In the genomic region with DNA sequence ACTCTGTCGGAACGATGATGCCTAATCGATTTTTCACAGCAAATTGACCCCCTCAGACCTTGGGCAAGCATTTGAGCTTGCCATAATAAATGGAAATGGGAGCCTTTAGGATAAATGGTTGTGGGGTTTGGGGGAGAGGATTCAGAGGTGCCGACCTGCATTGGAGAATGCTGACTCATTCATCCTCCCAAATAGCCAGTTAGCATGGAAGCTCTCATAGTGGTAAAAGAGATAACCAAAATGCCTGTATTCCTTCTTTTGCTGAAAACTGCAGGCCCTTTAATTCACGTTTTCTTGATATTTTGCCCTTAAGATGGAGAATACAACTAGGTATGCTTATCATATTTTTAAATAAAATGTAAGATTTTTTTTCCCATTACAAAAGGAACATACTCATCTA, we compare ENCODE assay signal across 18 cellular contexts.
DNase-seq lines count a peak whose midpoint lies in the region; ATAC-seq, FAIRE-seq and TF ChIP-seq lines count a peak whose summit lies in the region.
"Had no signal": no experiment of that assay in that cellular context is flagged by ENCODE, and none has a peak within 500 bp of the region (broad histone marks: within the 10 kb centered on the region; RNA-seq: fewer than 3 reads in every experiment).

No MANE protein-coding gene starts in this region.

- H3K4me1 ChIP-seq in HCT116 (ENCODE audit: control insufficient read depth in 1 of 2, insufficient read depth in 2 of 2, low read length in 2 of 2) (no peaks in the 10 kb centered on the region), H1 (replicated peaks in 1 of 4; ENCODE audit: control insufficient read depth in 3 of 4, insufficient read depth in 4 of 4, low read length in 3 of 4) (no peaks in the 10 kb centered on the region), mesendoderm (ENCODE audit: control insufficient read depth, low read depth, low read length) (no peaks in the 10 kb centered on the region)
- H3K4me1 ChIP-seq: Caco-2 had no signal

- H3K79me2 ChIP-seq in HCT116 (ENCODE audit: insufficient read depth, low read length) = no peaks in the 10 kb centered on the region
- H3K79me2 ChIP-seq in H1 (ENCODE audit: control insufficient read depth in 1 of 2, insufficient read depth in 2 of 2, low read length in 2 of 2) = no peaks in the 10 kb centered on the region
- no peaks in the 10 kb centered on the region for H3K79me2 ChIP-seq in mesendoderm (ENCODE audit: control insufficient read depth, insufficient read depth, low read length)

- H2BK120ac ChIP-seq in H1 (replicated peaks; ENCODE audit: low read depth, low read length) = no peak overlapping the region
- no peak overlapping the region for H2BK120ac ChIP-seq in mesendoderm (ENCODE audit: low read depth, low read length)

- H2BK20ac ChIP-seq in H1 (ENCODE audit: low read length) = no peak overlapping the region

- H3K23me2 ChIP-seq in H1 (ENCODE audit: low read depth, low read length) = no peaks in the 10 kb centered on the region

- H3K36me3 ChIP-seq in HCT116 (ENCODE audit: control insufficient read depth in 1 of 2, insufficient read depth in 2 of 2, low read length in 2 of 2) = no peaks in the 10 kb centered on the region
- no peaks in the 10 kb centered on the region for H3K36me3 ChIP-seq in H1 (ENCODE audit: control insufficient read depth in 2 of 4, insufficient read depth in 4 of 4, low read length in 3 of 4)
- no peaks in the 10 kb centered on the region for H3K36me3 ChIP-seq in mesendoderm (ENCODE audit: control insufficient read depth, insufficient read depth, low read length)

- H2AFZ ChIP-seq in HCT116 (ENCODE audit: low read depth, low read length, poor library complexity, severe bottlenecking) (peak overlapping the region; percentile 64), H1 (ENCODE audit: low read length) (no peak overlapping the region)

- DNase-seq in HCT116 (ENCODE audit: low read depth, low spot score) (no peak), H1 (ENCODE audit: low read depth in 1 of 2, low spot score in 2 of 2) (no peak), mesendoderm (peak; percentile 22), hepatic stellate cell (ENCODE audit: low spot score) (no peak), Right ventricle myocardium superior (no peak)
- DNase-seq: AML-193; Caco-2; CD4-positive, alpha-beta T cell; DMS79 treated with DMSO at 0.1 percent for 48 hours; GF-D8; HCEC 1CT; HFFc6 had no signal

- TF ChIP-seq EP300 in H1 (IDR thresholded peaks at IDR 0.05; ENCODE audit: borderline replicate concordance in 1 of 2, low read depth in 2 of 2, low read length in 2 of 2) = no peak

- 85% methylated on average over 5 of the region's 5 CpGs; no CpG with 5 or more reads in 1 of the 2 experiments for WGBS in H1 (ENCODE audit: extremely low coverage in 1 of 2, insufficient coverage in 1 of 2, insufficient read length in 1 of 2, insufficient replicate concordance in 2 of 2, low coverage in 1 of 2, low lambda C conversion rate in 2 of 2, missing lambda C conversion rate in 1 of 2), 2 experiments
- WGBS in mesendoderm (ENCODE audit: extremely low coverage, insufficient coverage, low lambda C conversion rate) = no CpG with 5 or more reads among the region's 5 CpGs

- CTCF ChIA-PET in HCT116 (lab: Charles Lee) = no interaction called here
- CTCF ChIA-PET in H1 (lab: Charles Lee; ENCODE audit: partially characterized antibody) = interaction anchor here (0.8 kb wide), 1 partner anchor 8 kb away, joined by 3 read pairs; no protein-coding TSS in a partner anchor

- RAD21 ChIA-PET in HCT116 (lab: Charles Lee; ENCODE audit: low non-redundant PET in 1 of 2, low total read pairs in 2 of 2, uncharacterized antibody in 2 of 2, unreplicated experiment in 2 of 2) = no interaction called here

- TF ChIP-seq POLR2A in HCT116 (IDR thresholded peaks at IDR 0.05; ENCODE audit: borderline replicate concordance, extremely low read depth, insufficient read depth, insufficient read length) = no peak
- TF ChIP-seq POLR2A in H1 (IDR thresholded peaks at IDR 0.05; ENCODE audit: control extremely low read depth in 1 of 2, low read depth in 2 of 2, low read length in 2 of 2) = no peak

- TF ChIP-seq CTCF in HCT116 (IDR thresholded peaks at IDR 0.05 in 2 of 3, conservative IDR thresholded peaks at IDR 0.05 in 1 of 3; ENCODE audit: borderline replicate concordance in 1 of 3, insufficient read depth in 1 of 3, low read depth in 2 of 3, low read length in 2 of 3) = no peak
- no peak for TF ChIP-seq CTCF in H1 (IDR thresholded peaks at IDR 0.05; ENCODE audit: control extremely low read depth in 1 of 3, insufficient read depth in 1 of 3, low read depth in 1 of 3, low read length in 3 of 3)

- H4K20me1 ChIP-seq in HCT116 (ENCODE audit: insufficient read depth) = no peaks in the 10 kb centered on the region
- no peaks in the 10 kb centered on the region for H4K20me1 ChIP-seq in H1 (replicated peaks in 1 of 2; ENCODE audit: control insufficient read depth in 1 of 2, insufficient read depth in 2 of 2, low read length in 2 of 2)

- H3K18ac ChIP-seq in H1 (ENCODE audit: extremely low read depth, low read length) (no peak overlapping the region), mesendoderm (ENCODE audit: low read length) (peak overlapping the region; percentile 47)

- no peak overlapping the region for H3K4me3 ChIP-seq in HCT116 (replicated peaks in 1 of 2; ENCODE audit: low read depth in 1 of 2, low read length in 2 of 2)
- no peak overlapping the region for H3K4me3 ChIP-seq in H1 (ENCODE audit: extremely low read depth in 1 of 4, insufficient read depth in 2 of 4, low read depth in 3 of 4, low read length in 4 of 4)
- no peak overlapping the region for H3K4me3 ChIP-seq in mesendoderm (ENCODE audit: low read length)

- H3K56ac ChIP-seq in H1 (replicated peaks; ENCODE audit: insufficient read length, low read depth, low read length) (no peak overlapping the region), mesendoderm (ENCODE audit: low read length) (no peak overlapping the region)

- H3K27me3 ChIP-seq in HCT116 (ENCODE audit: insufficient read depth, low read length) = peaks cover 8% of the 10 kb centered on the region
- H3K27me3 ChIP-seq in H1 (replicated peaks in 1 of 4; ENCODE audit: control insufficient read depth in 3 of 4, extremely low read depth in 1 of 4, insufficient read depth in 3 of 4, low read length in 3 of 4) = no peaks in the 10 kb centered on the region
- H3K27me3 ChIP-seq in mesendoderm (ENCODE audit: insufficient read depth, low read length, poor library complexity) = no peaks in the 10 kb centered on the region

- H4K91ac ChIP-seq in H1 (replicated peaks; ENCODE audit: insufficient read length, low read length) = no peak overlapping the region

- no peak overlapping the region for H2AK5ac ChIP-seq in H1 (ENCODE audit: low read depth, low read length)
- H2AK5ac ChIP-seq in mesendoderm (ENCODE audit: low read length) = no peak overlapping the region

- intact Hi-C loops in HCT116 (cut with micrococcal nuclease) = no loop called here
- intact Hi-C loops in Right ventricle myocardium superior (cut with DNase I) = no loop called here

- ATAC-seq in HCT116 (no peak), GM21737 (IDR thresholded peaks at IDR 0.05; ENCODE audit: unreplicated experiment) (no peak), Right ventricle myocardium superior (ENCODE audit: poor library complexity) (no peak)

- no peak overlapping the region for H3K14ac ChIP-seq in H1 (ENCODE audit: insufficient read length)

- no peaks in the 10 kb centered on the region for H3K9me3 ChIP-seq in HCT116 (ENCODE audit: control insufficient read depth in 1 of 2, insufficient read depth in 1 of 2, low read depth in 1 of 2, low read length in 2 of 2)
- no peaks in the 10 kb centered on the region for H3K9me3 ChIP-seq in H1 (ENCODE audit: insufficient read depth in 2 of 2, low read depth in 1 of 2, low read length in 1 of 2)
- H3K9me3 ChIP-seq: Caco-2 had no signal

- H4K8ac ChIP-seq in H1 (ENCODE audit: extremely low read depth, insufficient read depth, low read length) (no peak overlapping the region), mesendoderm (ENCODE audit: low read depth, low read length) (no peak overlapping the region)

- POLR2A ChIA-PET in HCT116 (lab: Charles Lee) = no interaction called here
- POLR2A ChIA-PET in H1 (lab: Charles Lee; ENCODE audit: partially characterized antibody) = no interaction called here

- TF ChIP-seq RAD21 in HCT116 (IDR thresholded peaks at IDR 0.05; ENCODE audit: low read depth) (no peak), H1 (IDR thresholded peaks at IDR 0.05 in 1 of 2, conservative IDR thresholded peaks at IDR 0.05 in 1 of 2; ENCODE audit: low read depth in 2 of 2, low read length in 2 of 2) (no peak)

- FAIRE-seq in H1 (lab: Jason Lieb, UNC) = no peak
- FAIRE-seq: A204.1, D721Med, H54 had no signal

- H3K4me2 ChIP-seq in HCT116 (ENCODE audit: low read length) (no peak overlapping the region), H1 (ENCODE audit: insufficient read depth in 1 of 2, low read depth in 2 of 2, low read length in 2 of 2) (no peak overlapping the region), mesendoderm (ENCODE audit: low read length) (no peak overlapping the region)

- no peaks in the 10 kb centered on the region for H3K9me2 ChIP-seq in HCT116 (ENCODE audit: insufficient read depth)

- H2BK15ac ChIP-seq in H1 (ENCODE audit: low read length) (no peak overlapping the region), mesendoderm (replicated peaks; ENCODE audit: low read depth) (no peak overlapping the region)

- H2BK5ac ChIP-seq in H1 (ENCODE audit: low read depth, low read length) = no peak overlapping the region
- H2BK5ac ChIP-seq in mesendoderm (ENCODE audit: low read length) = no peak overlapping the region

- H3K4ac ChIP-seq in H1 (replicated peaks; ENCODE audit: insufficient read length, low read depth, low read length) (no peak overlapping the region), mesendoderm (ENCODE audit: low read depth, low read length) (no peak overlapping the region)

- H4K5ac ChIP-seq in H1 (ENCODE audit: insufficient read length, low read depth, low read length) = peak overlapping the region; percentile 81
- H4K5ac ChIP-seq in mesendoderm (ENCODE audit: low read length) = no peak overlapping the region

- H3K9ac ChIP-seq in HCT116 (ENCODE audit: low read length) = no peak overlapping the region
- no peak overlapping the region for H3K9ac ChIP-seq in H1 (replicated peaks in 1 of 4; ENCODE audit: extremely low read depth in 1 of 4, low read depth in 3 of 4, low read length in 3 of 4)
- no peak overlapping the region for H3K9ac ChIP-seq in mesendoderm (ENCODE audit: low read length)

- H3K23ac ChIP-seq in H1 (ENCODE audit: insufficient read length) (no peak overlapping the region), mesendoderm (ENCODE audit: low read length) (no peak overlapping the region)

- no TSS peak for BruUV-seq in HCT116 (replicated peaks; lab: Mats Ljungman, UMichigan)

- H3K79me1 ChIP-seq in H1 (ENCODE audit: low read depth, low read length) (no peaks in the 10 kb centered on the region), mesendoderm (ENCODE audit: low read length) (no peaks in the 10 kb centered on the region)

- H3K27ac ChIP-seq in HCT116 (ENCODE audit: low read depth, low read length) (no peak overlapping the region), H1 (ENCODE audit: low read depth, low read length) (no peak overlapping the region), mesendoderm (ENCODE audit: low read depth, low read length) (no peak overlapping the region)
- H3K27ac ChIP-seq: C4-2B, HL-60 had no signal

- H2BK12ac ChIP-seq in H1 (ENCODE audit: low read depth, low read length) = no peak overlapping the region

TF ChIP-seq in HCT116, 20 proteins besides CTCF, POLR2A, EP300 and RAD21 (continues in another document):
- TF ChIP-seq JUND (IDR thresholded peaks at IDR 0.05) = no peak
